1 cellular context compared by ENCODE assay signal in genomic region chr22:31630331-31631329, GRCh38.
TF ChIP-seq lines count a peak whose summit lies in the region.

No MANE protein-coding gene starts in this region.

TF ChIP-seq in K562, 482 proteins besides CTCF, POLR2A, EP300 and RAD21 (continued from another document and continues in another):
- TF ChIP-seq SFPQ (IDR thresholded peaks at IDR 0.05; ENCODE audit: low read depth, low read length), result no peak
- no peak for TF ChIP-seq FOSL1 (tag; conservative IDR thresholded peaks at IDR 0.05)
- no peak for TF ChIP-seq SMARCE1 (IDR thresholded peaks at IDR 0.05)
- TF ChIP-seq ZNF696 (CRISPR knock-in tag; conservative IDR thresholded peaks at IDR 0.05), result no peak
- no peak for TF ChIP-seq CREB1 (IDR thresholded peaks at IDR 0.05)
- TF ChIP-seq CREB1 (CRISPR knock-in tag; IDR thresholded peaks at IDR 0.05), result no peak
- TF ChIP-seq HDAC6 (IDR thresholded peaks at IDR 0.05; ENCODE audit: low read depth, low read length), result no peak
- TF ChIP-seq ARID2 (IDR thresholded peaks at IDR 0.05), result no peak
- peak; percentile 71 for TF ChIP-seq ETV1 (tag; conservative IDR thresholded peaks at IDR 0.05; ENCODE audit: low read depth)
- no peak for TF ChIP-seq PHB (CRISPR knock-in tag; IDR thresholded peaks at IDR 0.05)
- no peak; a peak in 1 of 4 replicates for TF ChIP-seq TEAD1 (CRISPR knock-in tag; IDR thresholded peaks at IDR 0.05)
- peak; percentile 75 for TF ChIP-seq TFAP4 (CRISPR knock-in tag; IDR thresholded peaks at IDR 0.05; ENCODE audit: borderline replicate concordance)
- peak; percentile 63; the same call in 1 of the 2 replicates for TF ChIP-seq PHF8 (IDR thresholded peaks at IDR 0.05; ENCODE audit: borderline replicate concordance, low read length)
- TF ChIP-seq PHTF2 (CRISPR knock-in tag; IDR thresholded peaks at IDR 0.05), result no peak
- TF ChIP-seq ZBTB5 (IDR thresholded peaks at IDR 0.05), result no peak
- no peak for TF ChIP-seq NCOA4 (IDR thresholded peaks at IDR 0.05; ENCODE audit: partially characterized antibody)
- no peak for TF ChIP-seq YBX1 (IDR thresholded peaks at IDR 0.05)
- no peak for TF ChIP-seq TCFL5 (CRISPR knock-in tag; conservative IDR thresholded peaks at IDR 0.05)
- no peak for TF ChIP-seq ZNF174 (CRISPR knock-in tag; IDR thresholded peaks at IDR 0.05)
- TF ChIP-seq ZBTB9 (CRISPR knock-in tag; IDR thresholded peaks at IDR 0.05), result no peak
- no peak for TF ChIP-seq ARID3B (CRISPR knock-in tag; IDR thresholded peaks at IDR 0.05; ENCODE audit: borderline replicate concordance)
- TF ChIP-seq ZNF445 (CRISPR knock-in tag; IDR thresholded peaks at IDR 0.05; ENCODE audit: low read depth), result no peak
- TF ChIP-seq ZBTB33 (CRISPR knock-in tag; IDR thresholded peaks at IDR 0.05), result no peak
- TF ChIP-seq ZBED1 (IDR thresholded peaks at IDR 0.05), result no peak
- no peak for TF ChIP-seq TAF7 (tag; IDR thresholded peaks at IDR 0.05)
- TF ChIP-seq CHCHD3 (CRISPR knock-in tag; IDR thresholded peaks at IDR 0.05), result no peak
- no peak for TF ChIP-seq DMBX1 (CRISPR knock-in tag; IDR thresholded peaks at IDR 0.05; ENCODE audit: borderline replicate concordance)
- TF ChIP-seq MCM7 (IDR thresholded peaks at IDR 0.05), result no peak
- no peak for TF ChIP-seq BDP1 (IDR thresholded peaks at IDR 0.05; ENCODE audit: insufficient read depth, insufficient read length)
- TF ChIP-seq MYNN (IDR thresholded peaks at IDR 0.05), result no peak
- TF ChIP-seq MYNN (CRISPR knock-in tag; IDR thresholded peaks at IDR 0.05), result no peak
- TF ChIP-seq USF1 (CRISPR knock-in tag; IDR thresholded peaks at IDR 0.05), result peak; percentile 76
- TF ChIP-seq NCOA2 (IDR thresholded peaks at IDR 0.05; ENCODE audit: partially characterized antibody in 2 of 2), result no peak
- no peak for TF ChIP-seq TEAD2 (tag; IDR thresholded peaks at IDR 0.05)
- TF ChIP-seq GATAD2B (IDR thresholded peaks at IDR 0.05; ENCODE audit: borderline replicate concordance), result 0 out of 2 replicates have a peak, but pooled peaks have one; percentile 40
- TF ChIP-seq ID3 (CRISPR knock-in tag; IDR thresholded peaks at IDR 0.05), result no peak
- no peak for TF ChIP-seq ID3 (tag; IDR thresholded peaks at IDR 0.05)
- TF ChIP-seq U2AF2 (optimal IDR thresholded peaks at IDR 0.05; ENCODE audit: low read depth, low read length), result no peak
- TF ChIP-seq PHB2 (IDR thresholded peaks at IDR 0.05; ENCODE audit: low read depth), result no peak
- no peak for TF ChIP-seq HIVEP1 (CRISPR knock-in tag; IDR thresholded peaks at IDR 0.05)
- TF ChIP-seq NFATC3 (IDR thresholded peaks at IDR 0.05), result no peak
- TF ChIP-seq CAMTA2 (CRISPR knock-in tag; conservative IDR thresholded peaks at IDR 0.05), result no peak
- no peak for TF ChIP-seq NUFIP1 (IDR thresholded peaks at IDR 0.05; ENCODE audit: partially characterized antibody)
- no peak for TF ChIP-seq GATA2 (CRISPR knock-in tag; IDR thresholded peaks at IDR 0.05)
- no peak for TF ChIP-seq PREB (CRISPR knock-in tag; IDR thresholded peaks at IDR 0.05)
- TF ChIP-seq HDAC8 (tag; IDR thresholded peaks at IDR 0.05), result no peak
- no peak for TF ChIP-seq STAT5A (IDR thresholded peaks at IDR 0.05; ENCODE audit: borderline replicate concordance, low read length)
- TF ChIP-seq SMAD1 (IDR thresholded peaks at IDR 0.05; ENCODE audit: low read depth, low read length, partially characterized antibody), result peak; percentile 29
- no peak for TF ChIP-seq DIDO1 (tag; IDR thresholded peaks at IDR 0.05; ENCODE audit: low read depth)
- no peak for TF ChIP-seq TSC22D4 (tag; IDR thresholded peaks at IDR 0.05)
- no peak for TF ChIP-seq MEIS2 (IDR thresholded peaks at IDR 0.05; ENCODE audit: partially characterized antibody)
- TF ChIP-seq MCM2 (IDR thresholded peaks at IDR 0.05; ENCODE audit: low read depth), result no peak
- peak; percentile 95 to 99 for TF ChIP-seq ETV6 (IDR thresholded peaks at IDR 0.05; ENCODE audit: borderline replicate concordance in 1 of 2, low read depth in 2 of 2, low read length in 1 of 2)
- no peak for TF ChIP-seq ETV6 (CRISPR knock-in tag; IDR thresholded peaks at IDR 0.05; ENCODE audit: borderline replicate concordance)
- no peak for TF ChIP-seq NELFE (IDR thresholded peaks at IDR 0.05; ENCODE audit: insufficient read depth, insufficient read length)
- no peak for TF ChIP-seq CEBPZ (IDR thresholded peaks at IDR 0.05; ENCODE audit: borderline replicate concordance, low read depth, low read length)
- no peak for TF ChIP-seq HNRNPUL1 (IDR thresholded peaks at IDR 0.05; ENCODE audit: low read length)
- TF ChIP-seq SIX5 (IDR thresholded peaks at IDR 0.05; ENCODE audit: borderline replicate concordance in 1 of 2, insufficient read depth in 1 of 2, low read depth in 1 of 2, low read length in 2 of 2), result no peak
- TF ChIP-seq HOMEZ (CRISPR knock-in tag; IDR thresholded peaks at IDR 0.05), result no peak
